ENCODE assay signal across 44 cellular contexts in the genomic region with DNA sequence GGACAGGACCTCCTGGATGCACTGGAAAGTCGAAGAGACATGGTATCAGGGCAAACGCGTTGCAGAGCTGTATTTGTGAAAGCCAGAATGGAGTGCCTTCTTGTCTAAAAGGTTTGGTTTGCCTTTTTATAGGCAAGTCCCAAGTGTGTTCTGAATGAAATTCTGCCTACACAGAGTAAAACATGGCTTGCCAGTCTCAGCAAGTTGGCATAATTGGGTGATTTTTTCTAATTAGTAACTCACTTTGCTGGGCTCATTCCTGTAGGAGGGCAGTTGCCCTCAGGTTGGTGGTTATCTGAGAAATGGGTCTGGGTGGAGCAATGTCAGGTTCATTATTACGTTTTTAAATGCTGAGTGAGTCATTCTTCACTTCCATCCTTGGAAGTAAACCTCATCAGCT. TPM values are rescaled to one million over a fixed set of nuclear protein-coding genes. Genes with fewer than 3 reads are reported as not detected.
"Had no signal": no experiment of that assay in that cellular context is flagged by ENCODE, and none has a peak within 500 bp of the region (broad histone marks: within the 10 kb centered on the region; RNA-seq: fewer than 3 reads in every experiment).

A gene with protein sequence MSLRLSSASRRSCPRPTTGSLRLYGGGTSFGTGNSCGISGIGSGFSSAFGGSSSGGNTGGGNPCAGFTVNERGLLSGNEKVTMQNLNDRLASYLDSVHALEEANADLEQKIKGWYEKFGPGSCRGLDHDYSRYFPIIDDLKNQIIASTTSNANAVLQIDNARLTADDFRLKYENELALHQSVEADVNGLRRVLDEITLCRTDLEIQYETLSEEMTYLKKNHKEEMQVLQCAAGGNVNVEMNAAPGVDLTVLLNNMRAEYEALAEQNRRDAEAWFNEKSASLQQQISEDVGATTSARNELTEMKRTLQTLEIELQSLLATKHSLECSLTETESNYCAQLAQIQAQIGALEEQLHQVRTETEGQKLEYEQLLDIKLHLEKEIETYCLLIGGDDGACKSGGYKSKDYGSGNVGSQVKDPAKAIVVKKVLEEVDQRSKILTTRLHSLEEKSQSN (minus strand): TSS at position 101 of the 400 bp plus-strand sequence. CDS start 60 bp downstream, at position 41.

- H3K27ac ChIP-seq: adrenal gland, body of pancreas, cardiac muscle cell, colonic mucosa, epithelial cell of prostate, esophagus squamous epithelium, gastroesophageal sphincter, heart right ventricle, WERI-Rb-1 had no signal

- H3K27ac Mint-ChIP-seq: activated B cell treated with CpG ODN at 0.5 μM for 24 hours; activated CD8-positive, alpha-beta memory T cell treated with anti-CD3 and anti-CD28 coated beads, Interleukin-2, amount 10 ng/mL, durations not matched to agents 7 days and 5 days; activated CD8-positive, alpha-beta T cell treated with anti-CD3 and anti-CD28 coated beads, Interleukin-2, amount 10 ng/mL, durations not matched to agents 7 days and 5 days; activated naive CD8-positive, alpha-beta T cell treated with anti-CD3 and anti-CD28 coated beads for 36 hours; activated naive CD8-positive, alpha-beta T cell treated with anti-CD3 and anti-CD28 coated beads, Interleukin-2, amount 50 U/mL, for 24 hours; activated T-helper 1 cell treated with anti-CD3 and anti-CD28 coated beads, Interleukin-12 subunit alpha, Interleukin-12 subunit beta, Interleukin-2, Interleukin-4 antibody, amounts not matched to agents 30 ng/mL and 10 ng/mL and 1 ng/mL, durations not matched to agents 14 hours and 24 hours and 36 hours; activated T-helper 2 cell treated with anti-CD3 and anti-CD28 coated beads, Interferon-gamma antibody, Interleukin-2, Interleukin-4, amounts not matched to agents 10 μg/mL and 5 μg/mL and 100 μg/mL, durations not matched to agents 14 hours and 24 hours and 36 hours; T-helper 17 cell; T-helper 2 cell treated with Interferon-gamma antibody and Interleukin-4, amounts not matched to agents 5 μg/mL and 100 μg/mL, for 36 hours had no signal

- H3K4me1 Mint-ChIP-seq: activated B cell treated with CpG ODN at 0.5 μM for 24 hours; activated CD8-positive, alpha-beta memory T cell treated with anti-CD3 and anti-CD28 coated beads, Interleukin-2, amount 10 ng/mL, durations not matched to agents 7 days and 5 days; activated naive CD8-positive, alpha-beta T cell treated with anti-CD3 and anti-CD28 coated beads for 36 hours; activated naive CD8-positive, alpha-beta T cell treated with anti-CD3 and anti-CD28 coated beads, Interleukin-2, amount 50 U/mL, for 24 hours; T-helper 17 cell had no signal

- H3K4me1 ChIP-seq: adrenal gland, body of pancreas, colonic mucosa, esophagus squamous epithelium, gastroesophageal sphincter, heart right ventricle had no signal

- H3K4me3 ChIP-seq: adrenal gland, body of pancreas, cardiac muscle cell, colonic mucosa, esophagus squamous epithelium, gastroesophageal sphincter, heart right ventricle had no signal

- H3K36me3 ChIP-seq: adrenal gland, cardiac muscle cell, colonic mucosa, esophagus squamous epithelium, gastroesophageal sphincter, heart right ventricle, WERI-Rb-1 had no signal

- H3K9me3 ChIP-seq: colonic mucosa had no signal

- H3K4me3 Mint-ChIP-seq: activated B cell treated with CpG ODN at 0.5 μM for 24 hours; activated CD8-positive, alpha-beta memory T cell treated with anti-CD3 and anti-CD28 coated beads, Interleukin-2, amount 10 ng/mL, durations not matched to agents 7 days and 5 days; activated CD8-positive, alpha-beta T cell treated with anti-CD3 and anti-CD28 coated beads, Interleukin-2, amount 10 ng/mL, durations not matched to agents 7 days and 5 days; activated naive CD8-positive, alpha-beta T cell treated with anti-CD3 and anti-CD28 coated beads for 36 hours; activated naive CD8-positive, alpha-beta T cell treated with anti-CD3 and anti-CD28 coated beads, Interleukin-2, amount 50 U/mL, for 24 hours; activated T-helper 1 cell treated with anti-CD3 and anti-CD28 coated beads, Interleukin-12 subunit alpha, Interleukin-12 subunit beta, Interleukin-2, Interleukin-4 antibody, amounts not matched to agents 30 ng/mL and 10 ng/mL and 1 ng/mL, durations not matched to agents 14 hours and 24 hours and 36 hours; T-helper 17 cell; T-helper 2 cell treated with Interferon-gamma antibody and Interleukin-4, amounts not matched to agents 5 μg/mL and 100 μg/mL, for 36 hours had no signal

- H3K36me3 Mint-ChIP-seq: activated CD8-positive, alpha-beta memory T cell treated with anti-CD3 and anti-CD28 coated beads, Interleukin-2, amount 10 ng/mL, durations not matched to agents 7 days and 5 days had no signal

- FAIRE-seq: endometrium, endothelial cell of umbilical vein had no signal

- ATAC-seq: activated CD4-positive, CD25-positive, alpha-beta regulatory T cell treated with anti-CD3 and anti-CD28 coated beads, Interleukin-2, amount 50 U/mL, for 24 hours; activated CD8-positive, alpha-beta memory T cell treated with anti-CD3 and anti-CD28 coated beads, Interleukin-2, amount 10 ng/mL, durations not matched to agents 7 days and 5 days; activated CD8-positive, alpha-beta T cell treated with anti-CD3 and anti-CD28 coated beads, Interleukin-2, amount 10 ng/mL, durations not matched to agents 7 days and 5 days; activated naive CD8-positive, alpha-beta T cell treated with anti-CD3 and anti-CD28 coated beads, Interleukin-2, amount 50 U/mL, for 24 hours; body of pancreas; gastroesophageal sphincter; heart right ventricle; T-helper 17 cell had no signal

- DNase-seq: activated B cell treated with CpG ODN at 0.5 μM for 24 hours; activated CD4-positive, alpha-beta T cell treated with anti-CD3 and anti-CD28 coated beads for 48 hours; activated CD4-positive, alpha-beta T cell treated with anti-CD3 and anti-CD28 coated beads, Interleukin-2, amount 50 U/mL, for 1 hour; activated CD4-positive, alpha-beta T cell treated with anti-CD3 and anti-CD28 coated beads, Interleukin-2, amount 50 U/mL, for 48 hours; activated CD8-positive, alpha-beta memory T cell treated with anti-CD3 and anti-CD28 coated beads, Interleukin-2, amount 10 ng/mL, durations not matched to agents 7 days and 5 days; activated CD8-positive, alpha-beta memory T cell treated with anti-CD3 and anti-CD28 coated beads, Interleukin-2, amount 50 U/mL, for 4 hours; activated CD8-positive, alpha-beta T cell treated with anti-CD3 and anti-CD28 coated beads, Interleukin-2, amount 10 ng/mL, durations not matched to agents 7 days and 5 days; activated gamma-delta T cell; activated naive CD4-positive, alpha-beta T cell; activated naive CD4-positive, alpha-beta T cell treated with anti-CD3 and anti-CD28 coated beads, Interleukin-2, amount 50 U/mL, for 16 hours; activated naive CD8-positive, alpha-beta T cell treated with anti-CD3 and anti-CD28 coated beads for 36 hours; activated naive CD8-positive, alpha-beta T cell treated with anti-CD3 and anti-CD28 coated beads, Interleukin-2, amount 50 U/mL, for 24 hours; activated T-cell treated with anti-CD3 and anti-CD28 coated beads, Interleukin-2, amount 50 U/mL, for 1 hour; activated T-cell treated with anti-CD3 and anti-CD28 coated beads, Interleukin-2, amount 50 U/mL, for 48 hours; adrenal gland; amygdala; aorta; body of pancreas; central memory CD4-positive, alpha-beta T cell; cerebellar nuclear complex; colonic mucosa; effector CD8-positive, alpha-beta T cell; esophagus squamous epithelium; foreskin melanocyte; heart right ventricle; T-helper 1 cell; T-helper 17 cell; T1000; WERI-Rb-1 had no signal

- H3K27me3 ChIP-seq: body of pancreas, cardiac muscle cell, colonic mucosa had no signal

RNA-seq across cellular contexts. Expression of the gene that starts here (rescaled TPM):
- total RNA-seq: activated B cell treated with CpG ODN at 0.5 μM for 24 hours; activated CD8-positive, alpha-beta memory T cell treated with anti-CD3 and anti-CD28 coated beads for 36 hours; activated CD8-positive, alpha-beta memory T cell treated with anti-CD3 and anti-CD28 coated beads, Interleukin-2, amount 10 ng/mL, durations not matched to agents 7 days and 5 days; activated CD8-positive, alpha-beta T cell treated with anti-CD3 and anti-CD28 coated beads, Interleukin-2, amount 10 ng/mL, durations not matched to agents 7 days and 5 days; activated naive CD8-positive, alpha-beta T cell treated with anti-CD3 and anti-CD28 coated beads for 36 hours; activated T-helper 1 cell treated with anti-CD3 and anti-CD28 coated beads, Interleukin-12 subunit alpha, Interleukin-12 subunit beta, Interleukin-2, Interleukin-4 antibody, amounts not matched to agents 30 ng/mL and 10 ng/mL and 1 ng/mL, durations not matched to agents 14 hours and 24 hours and 36 hours; activated T-helper 2 cell treated with anti-CD3 and anti-CD28 coated beads, Interferon-gamma antibody, Interleukin-2, Interleukin-4, amounts not matched to agents 10 μg/mL and 5 μg/mL and 100 μg/mL, durations not matched to agents 14 hours and 24 hours and 36 hours; adrenal gland; aorta; body of pancreas; cardiac muscle cell; colonic mucosa; dermis microvascular lymphatic vessel endothelial cell; endothelial cell of umbilical vein; esophagus squamous epithelium; fibroblast of lung; fibroblast of villous mesenchyme; gastroesophageal sphincter; glomerular endothelial cell; heart right ventricle; T-helper 17 cell had no signal
- polyA plus RNA-seq: adrenal gland, aorta, cardiac muscle cell, endothelial cell of umbilical vein, esophagus, fibroblast of lung, heart right ventricle had no signal
